20 cellular contexts compared by ENCODE assay signal in genomic region chr19:47203254-47203653, GRCh38. TPM values are rescaled to one million over a fixed set of nuclear protein-coding genes. Genes with fewer than 3 reads are reported as not detected.
DNase-seq lines count a peak whose midpoint lies in the region; ATAC-seq and TF ChIP-seq lines count a peak whose summit lies in the region.
"Had no signal": no experiment of that assay in that cellular context is flagged by ENCODE, and none has a peak within 500 bp of the region (broad histone marks: within the 10 kb centered on the region; RNA-seq: fewer than 3 reads in every experiment).

No MANE protein-coding gene starts in this region.

- no peak overlapping the region for H3K4me2 ChIP-seq in OCI-LY3 (ENCODE audit: low read length)

- H3K9me3 ChIP-seq in OCI-LY3 (ENCODE audit: insufficient read depth, low read length) = no peaks in the 10 kb centered on the region
- no peaks in the 10 kb centered on the region for H3K9me3 ChIP-seq in MG63
- H3K9me3 ChIP-seq: ascending aorta had no signal

- H3K27ac ChIP-seq in OCI-LY3 (ENCODE audit: low read length) = peak overlapping the region; percentile 13
- H3K27ac ChIP-seq: ascending aorta, HL-60, SK-N-MC, VCaP had no signal

- no peak for DNase-seq in activated naive CD4-positive, alpha-beta T cell treated with anti-CD3 and anti-CD28 coated beads for 36 hours
- no peak for DNase-seq in activated naive CD4-positive, alpha-beta T cell treated with Interleukin-2 at 50 U/mL for 16 hours
- DNase-seq in endothelial cell (ENCODE audit: low spot score) (no peak), MG63 (no peak), activated gamma-delta T cell (lab: John Stamatoyannopoulos, UW) (no peak)
- DNase-seq in stimulated activated naive B cell treated with anti-CD40 and anti-IgM and Interleukin-4, amounts not matched to agents 10 μg/mL and 1 μg/mL and 100 μg/mL, for 72 hours = no peak
- DNase-seq: activated naive CD8-positive, alpha-beta T cell treated with anti-CD3 and anti-CD28 coated beads for 36 hours; C1 segment of cervical spinal cord; head of caudate nucleus; Kasumi-1; kidney glomerular epithelial cell; NCI-H187 treated with DMSO at 0.1 percent for 48 hours; RPMI8226 had no signal

- H3K36me3 ChIP-seq in OCI-LY3 (replicated peaks; ENCODE audit: low read depth, low read length) = peaks cover 58% of the 10 kb centered on the region
- peaks cover 85% of the 10 kb centered on the region for H3K36me3 ChIP-seq in MG63

- no peaks in the 10 kb centered on the region for H3K9me3 Mint-ChIP-seq in activated naive CD4-positive, alpha-beta T cell treated with anti-CD3 and anti-CD28 coated beads for 36 hours
- no peaks in the 10 kb centered on the region for H3K9me3 Mint-ChIP-seq in endothelial cell (ENCODE audit: unreplicated experiment)
- no peaks in the 10 kb centered on the region for H3K9me3 Mint-ChIP-seq in stimulated activated naive B cell treated with anti-CD40 and anti-IgM and Interleukin-4, amounts not matched to agents 10 μg/mL and 1 μg/mL and 100 μg/mL, for 72 hours
- H3K9me3 Mint-ChIP-seq: activated naive CD8-positive, alpha-beta T cell treated with anti-CD3 and anti-CD28 coated beads for 36 hours; central memory CD8-positive, alpha-beta T cell had no signal

- peaks cover 15% of the 10 kb centered on the region for H3K4me1 Mint-ChIP-seq in activated naive CD4-positive, alpha-beta T cell treated with anti-CD3 and anti-CD28 coated beads for 36 hours (ENCODE audit: low read depth)
- peaks cover 9% of the 10 kb centered on the region for H3K4me1 Mint-ChIP-seq in endothelial cell (ENCODE audit: unreplicated experiment)
- peaks cover 0 to 2% of the 10 kb centered on the region in 2 donors for H3K4me1 Mint-ChIP-seq in stimulated activated naive B cell treated with anti-CD40 and anti-IgM and Interleukin-4, amounts not matched to agents 10 μg/mL and 1 μg/mL and 100 μg/mL, for 72 hours

- TF ChIP-seq CTCF in OCI-LY3 (IDR thresholded peaks at IDR 0.05; ENCODE audit: low read depth, low read length) (no peak), endothelial cell (IDR thresholded peaks at IDR 0.05; ENCODE audit: unreplicated experiment) (no peak)

- H3K4me1 ChIP-seq in OCI-LY3 (ENCODE audit: low read length) = peaks cover 25% of the 10 kb centered on the region
- H3K4me1 ChIP-seq: ascending aorta had no signal

- H3K27me3 Mint-ChIP-seq in activated naive CD4-positive, alpha-beta T cell treated with anti-CD3 and anti-CD28 coated beads for 36 hours (ENCODE audit: low read depth) = no peaks in the 10 kb centered on the region
- peaks cover 4% of the 10 kb centered on the region for H3K27me3 Mint-ChIP-seq in endothelial cell (ENCODE audit: unreplicated experiment)
- H3K27me3 Mint-ChIP-seq in stimulated activated naive B cell treated with anti-CD40 and anti-IgM and Interleukin-4, amounts not matched to agents 10 μg/mL and 1 μg/mL and 100 μg/mL, for 72 hours = no peaks in the 10 kb centered on the region
- H3K27me3 Mint-ChIP-seq: activated naive CD8-positive, alpha-beta T cell treated with anti-CD3 and anti-CD28 coated beads for 36 hours; central memory CD8-positive, alpha-beta T cell had no signal

- H2AFZ ChIP-seq in OCI-LY3 (ENCODE audit: low read depth, low read length) = no peak overlapping the region

- H3K4me3 ChIP-seq in OCI-LY3 (ENCODE audit: low read length) (no peak overlapping the region), MG63 (no peak overlapping the region)
- H3K4me3 ChIP-seq: ascending aorta, GM12878, SK-N-MC had no signal

- H4K20me1 ChIP-seq in OCI-LY3 (ENCODE audit: insufficient read depth, low read length) = no peaks in the 10 kb centered on the region

- H3K9ac ChIP-seq in OCI-LY3 (ENCODE audit: low read length) = no peak overlapping the region

- intact Hi-C loops in activated naive CD4-positive, alpha-beta T cell treated with anti-CD3 and anti-CD28 coated beads for 36 hours (cut with micrococcal nuclease) = no loop called here

- peaks cover 4% of the 10 kb centered on the region; the same call in 1 of the 2 replicates for H3K79me2 ChIP-seq in OCI-LY3 (ENCODE audit: low read length)

- ATAC-seq in stimulated activated naive B cell treated with anti-CD40 and anti-IgM and Interleukin-4, amounts not matched to agents 10 μg/mL and 1 μg/mL and 100 μg/mL, for 72 hours (replicated peaks) = no peak
- ATAC-seq: GM12878 had no signal

- H3K36me3 Mint-ChIP-seq in activated naive CD4-positive, alpha-beta T cell treated with anti-CD3 and anti-CD28 coated beads for 36 hours (ENCODE audit: low read depth) = peaks cover 41% of the 10 kb centered on the region
- peaks cover 37% of the 10 kb centered on the region for H3K36me3 Mint-ChIP-seq in endothelial cell (ENCODE audit: low read depth, unreplicated experiment)
- H3K36me3 Mint-ChIP-seq in stimulated activated naive B cell treated with anti-CD40 and anti-IgM and Interleukin-4, amounts not matched to agents 10 μg/mL and 1 μg/mL and 100 μg/mL, for 72 hours = peaks cover 48 to 58% of the 10 kb centered on the region in 2 donors

- no peaks in the 10 kb centered on the region for H3K27me3 ChIP-seq in OCI-LY3 (ENCODE audit: low read depth, low read length)
- no peaks in the 10 kb centered on the region for H3K27me3 ChIP-seq in MG63
- H3K27me3 ChIP-seq: ascending aorta had no signal

- CTCF ChIA-PET in activated naive CD4-positive, alpha-beta T cell treated with anti-CD3 and anti-CD28 coated beads for 36 hours (lab: Charles Lee) = no interaction called here

- no peak overlapping the region for H3K4me3 Mint-ChIP-seq in activated naive CD4-positive, alpha-beta T cell treated with anti-CD3 and anti-CD28 coated beads for 36 hours
- no peak overlapping the region for H3K4me3 Mint-ChIP-seq in endothelial cell (ENCODE audit: unreplicated experiment)
- H3K4me3 Mint-ChIP-seq in stimulated activated naive B cell treated with anti-CD40 and anti-IgM and Interleukin-4, amounts not matched to agents 10 μg/mL and 1 μg/mL and 100 μg/mL, for 72 hours = no peak overlapping the region
- H3K4me3 Mint-ChIP-seq: activated naive CD8-positive, alpha-beta T cell treated with anti-CD3 and anti-CD28 coated beads for 36 hours; central memory CD8-positive, alpha-beta T cell had no signal

- peak overlapping the region; percentile 68 for H3K27ac Mint-ChIP-seq in activated naive CD4-positive, alpha-beta T cell treated with anti-CD3 and anti-CD28 coated beads for 36 hours
- peak overlapping the region; percentile 68 for H3K27ac Mint-ChIP-seq in endothelial cell (ENCODE audit: unreplicated experiment)
- H3K27ac Mint-ChIP-seq in stimulated activated naive B cell treated with anti-CD40 and anti-IgM and Interleukin-4, amounts not matched to agents 10 μg/mL and 1 μg/mL and 100 μg/mL, for 72 hours = peak overlapping the region; percentile 47

RNA-seq across cellular contexts. Expression of gene BBC3, which starts 27.7 kb away (rescaled TPM):
- total RNA-seq in activated naive CD4-positive, alpha-beta T cell treated with anti-CD3 and anti-CD28 coated beads for 36 hours = 10 to 100 TPM; 55.9 to 59.5 TPM
- 18.6 TPM for total RNA-seq in endothelial cell (ENCODE audit: unreplicated experiment)
- total RNA-seq in MG63 (2014; rRNA removed; shearing (Covaris generic); ENCODE audit: low replicate concordance) = 14.7 and 38.8 TPM in 2 replicates

RNA-seq across cellular contexts. Expression of gene CCDC9, which starts 53.1 kb away (rescaled TPM):
- total RNA-seq in activated naive CD4-positive, alpha-beta T cell treated with anti-CD3 and anti-CD28 coated beads for 36 hours = 10 to 100 TPM; 43.6 to 47.7 TPM
- total RNA-seq in endothelial cell (ENCODE audit: unreplicated experiment) = 28.0 TPM
- 17.5 and 22.9 TPM in 2 replicates for total RNA-seq in MG63 (2014; rRNA removed; shearing (Covaris generic); ENCODE audit: low replicate concordance)
